ENCODE assay signal across 8 cellular contexts in genomic region chr1:109619405-109619654, GRCh38. TPM values are rescaled to one million over a fixed set of nuclear protein-coding genes. Genes with fewer than 3 reads are reported as not detected.
A peak's percentile ranks its signal among the peaks of the same experiment; 100 is the strongest.
DNase-seq lines count a peak whose midpoint lies in the region; ATAC-seq and TF ChIP-seq lines count a peak whose summit lies in the region.

TSS of gene GNAT2 (minus strand) at chr1:109619616. CDS start at chr1:109612870, 6,746 bp downstream.

- no peaks in the 10 kb centered on the region for H3K36me3 ChIP-seq in ES-I3 (ENCODE audit: insufficient read depth, low read length)
- no peaks in the 10 kb centered on the region for H3K36me3 ChIP-seq in Peyer's patch
- no peaks in the 10 kb centered on the region for H3K36me3 ChIP-seq in esophagus (ENCODE audit: control insufficient read depth in 2 of 2, insufficient read depth in 2 of 2, low read length in 1 of 2)

- peak within 1 kb of the TSS; percentile 50 to 79 (median 66) for H3K4me3 ChIP-seq in Peyer's patch
- H3K4me3 ChIP-seq in esophagus (ENCODE audit: low read depth in 1 of 2, low read length in 2 of 2) = peak within 1 kb of the TSS; percentile 63 to 67

- peak within 1 kb of the TSS; percentile 94 for H3K27ac Mint-ChIP-seq in progenitor cell of endocrine pancreas

- H3K9me3 ChIP-seq in ES-I3 (ENCODE audit: control insufficient read depth, insufficient read depth, low read length) = no peaks in the 10 kb centered on the region
- no peaks in the 10 kb centered on the region for H3K9me3 ChIP-seq in Peyer's patch
- H3K9me3 ChIP-seq in esophagus (ENCODE audit: control insufficient read depth in 2 of 2, insufficient read depth in 1 of 2, low read depth in 1 of 2, low read length in 1 of 2) = no peaks in the 10 kb centered on the region

- DNase-seq in Peyer's patch (no peak), progenitor cell of endocrine pancreas (ENCODE audit: low spot score, unreplicated experiment) (no peak), NCI-H82 (lab: John Stamatoyannopoulos, UW) (no peak), NCI-H1417 treated with DMSO at 0.1 percent for 48 hours (lab: John Stamatoyannopoulos, UW) (no peak)

- no peaks in the 10 kb centered on the region for H3K36me3 Mint-ChIP-seq in progenitor cell of endocrine pancreas (ENCODE audit: insufficient read depth)

- peaks cover 21% of the 10 kb centered on the region for H3K4me1 ChIP-seq in ES-I3 (ENCODE audit: insufficient read depth, low read length)
- peaks cover 0 to 54% (median 14%) of the 10 kb centered on the region in 4 donors for H3K4me1 ChIP-seq in Peyer's patch
- peaks cover 8 to 17% of the 10 kb centered on the region in 2 donors for H3K4me1 ChIP-seq in esophagus (ENCODE audit: control insufficient read depth in 2 of 2, insufficient read depth in 2 of 2, low read length in 1 of 2)

- no peaks in the 10 kb centered on the region for H3K9me3 Mint-ChIP-seq in progenitor cell of endocrine pancreas (ENCODE audit: low read depth)

- H3K9ac ChIP-seq in ES-I3 (ENCODE audit: low read depth, low read length) = peak within 1 kb of the TSS; percentile 73

- H3K4me1 Mint-ChIP-seq in progenitor cell of endocrine pancreas (ENCODE audit: low read depth) = peaks cover 36% of the 10 kb centered on the region

- H3K27ac ChIP-seq in Peyer's patch (peak within 1 kb of the TSS; percentile 73 to 83 (median 80)), esophagus (ENCODE audit: low read depth in 2 of 2, low read length in 1 of 2) (peak within 1 kb of the TSS; percentile 69 to 82)

- TF ChIP-seq POLR2A in Peyer's patch (IDR thresholded peaks at IDR 0.05) = no peak

- H3K27me3 Mint-ChIP-seq in progenitor cell of endocrine pancreas = peaks cover 6% of the 10 kb centered on the region

- ATAC-seq in GM19455 (IDR thresholded peaks at IDR 0.05; ENCODE audit: unreplicated experiment) (no peak), GM18520 (IDR thresholded peaks at IDR 0.05; ENCODE audit: unreplicated experiment) (no peak)

- TF ChIP-seq CTCF in Peyer's patch (IDR thresholded peaks at IDR 0.05) (no peak), progenitor cell of endocrine pancreas (IDR thresholded peaks at IDR 0.05; ENCODE audit: unreplicated experiment) (no peak)

- peak within 1 kb of the TSS; percentile 95 for H3K4me3 Mint-ChIP-seq in progenitor cell of endocrine pancreas (ENCODE audit: low read depth)

- 7 to 9% methylated on average over 6 of the region's 6 CpGs for WGBS in esophagus, 2 donors

- H3K27me3 ChIP-seq in Peyer's patch (no peaks in the 10 kb centered on the region), esophagus (ENCODE audit: control insufficient read depth in 1 of 2, insufficient read depth in 2 of 2, low read length in 2 of 2) (no peaks in the 10 kb centered on the region)

RNA-seq across cellular contexts. Expression of gene GNAT2, which starts in this region (rescaled TPM):
- total RNA-seq in Peyer's patch = not detected
- polyA plus RNA-seq in esophagus = not detected
- total RNA-seq in progenitor cell of endocrine pancreas = 0.57 TPM in 1 of 2 replicates, not detected in the other
